8 cellular contexts compared by ENCODE assay signal in the genomic region with DNA sequence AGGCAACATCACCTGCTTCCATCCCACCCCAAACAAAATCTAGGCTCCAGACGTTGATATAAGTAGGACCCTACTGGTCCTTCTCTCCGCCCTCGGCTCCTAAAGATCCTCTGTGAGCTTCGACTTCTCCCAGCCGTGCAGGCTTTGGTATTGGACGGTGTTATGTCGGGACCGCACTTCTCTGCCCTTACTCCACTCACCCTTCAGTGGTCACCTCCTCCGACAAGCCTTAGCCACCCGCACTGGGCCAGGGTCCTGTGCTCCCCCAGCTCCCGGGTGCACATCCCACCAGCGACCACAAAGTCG. TPM values are rescaled to one million over a fixed set of nuclear protein-coding genes. Genes with fewer than 3 reads are reported as not detected.
DNase-seq lines count a peak whose midpoint lies in the region; ATAC-seq and TF ChIP-seq lines count a peak whose summit lies in the region.

No MANE protein-coding gene starts in this region.

- no peak for DNase-seq in endodermal cell
- no peak for DNase-seq in neural progenitor cell (ENCODE audit: low spot score)
- no peak for DNase-seq in A172 (ENCODE audit: low spot score)

- H3F3A ChIP-seq in OCI-LY1 (ENCODE audit: insufficient read depth, low read length) (no peaks in the 10 kb centered on the region), neural progenitor cell (ENCODE audit: low read depth) (peaks cover 8% of the 10 kb centered on the region)

- no peaks in the 10 kb centered on the region for H3K27me3 Mint-ChIP-seq in endodermal cell (ENCODE audit: insufficient read depth)
- H3K27me3 Mint-ChIP-seq in neural progenitor cell (ENCODE audit: insufficient read depth, low read depth): peaks cover 16% of the 10 kb centered on the region

- H3K9ac ChIP-seq in OCI-LY1 (ENCODE audit: low read length) (peak overlapping the region; percentile 71), endodermal cell (ENCODE audit: extremely low read depth, low read length, poor library complexity, severe bottlenecking) (peak overlapping the region; percentile 44), neural progenitor cell (no peak overlapping the region)

- WGBS in endodermal cell (ENCODE audit: insufficient coverage in 1 of 2, insufficient read length in 1 of 2), 2 experiments: 13 to 15% methylated on average over 11 to 13 of the region's 13 CpGs

- H4K20me1 ChIP-seq in OCI-LY1 (ENCODE audit: insufficient read depth, low read length): no peaks in the 10 kb centered on the region
- H4K20me1 ChIP-seq in neural progenitor cell (ENCODE audit: low read depth): peaks cover 19% of the 10 kb centered on the region

- peak overlapping the region; percentile 86 for H3K27ac ChIP-seq in C4-2B
- H3K27ac ChIP-seq in OCI-LY1 (ENCODE audit: low read depth, low read length, poor library complexity, severe bottlenecking): peak overlapping the region; percentile 5
- H3K27ac ChIP-seq in endodermal cell (ENCODE audit: low read depth, low read length): no peak overlapping the region
- no peak overlapping the region for H3K27ac ChIP-seq in neural progenitor cell

- H3K36me3 Mint-ChIP-seq in endodermal cell (ENCODE audit: low read depth) (peaks cover 12% of the 10 kb centered on the region), neural progenitor cell (peaks cover 4% of the 10 kb centered on the region)

- peak overlapping the region; percentile 79 for H3K27ac Mint-ChIP-seq in endodermal cell
- peak overlapping the region; percentile 2 for H3K27ac Mint-ChIP-seq in neural progenitor cell

- peak overlapping the region; percentile 81 for H3K4me2 ChIP-seq in OCI-LY1 (ENCODE audit: low read length)
- peak overlapping the region; percentile 94 for H3K4me2 ChIP-seq in neural progenitor cell

- H3K9me3 Mint-ChIP-seq in endodermal cell (no peaks in the 10 kb centered on the region), neural progenitor cell (no peaks in the 10 kb centered on the region)

- TF ChIP-seq CTCF in C4-2B (conservative IDR thresholded peaks at IDR 0.05) (no peak), OCI-LY1 (IDR thresholded peaks at IDR 0.05; ENCODE audit: low read length) (no peak), endodermal cell (conservative IDR thresholded peaks at IDR 0.05) (no peak), neural progenitor cell (IDR thresholded peaks at IDR 0.05) (no peak)

- H3K4me1 ChIP-seq in OCI-LY1 (ENCODE audit: insufficient read depth, low read length, severe bottlenecking): peaks cover 34% of the 10 kb centered on the region
- H3K4me1 ChIP-seq in endodermal cell (ENCODE audit: control insufficient read depth, insufficient read depth, low read length): no peaks in the 10 kb centered on the region
- peaks cover 12% of the 10 kb centered on the region for H3K4me1 ChIP-seq in neural progenitor cell

- H3K79me2 ChIP-seq in OCI-LY1 (ENCODE audit: insufficient read depth, low read length) (no peaks in the 10 kb centered on the region), neural progenitor cell (ENCODE audit: low read depth) (peaks cover 16% of the 10 kb centered on the region)

- no peaks in the 10 kb centered on the region for H3K27me3 ChIP-seq in OCI-LY1 (ENCODE audit: insufficient read depth, low read length)
- H3K27me3 ChIP-seq in endodermal cell (ENCODE audit: control insufficient read depth, insufficient read depth, low read length, poor library complexity, severe bottlenecking): no peaks in the 10 kb centered on the region
- H3K27me3 ChIP-seq in neural progenitor cell: no peaks in the 10 kb centered on the region

- peak overlapping the region; percentile 100 for H3K4me3 Mint-ChIP-seq in endodermal cell
- H3K4me3 Mint-ChIP-seq in neural progenitor cell: peak overlapping the region; percentile 100

- H3K9me3 ChIP-seq in OCI-LY1 (ENCODE audit: low read length) (no peaks in the 10 kb centered on the region), endodermal cell (ENCODE audit: control insufficient read depth, low read length) (no peaks in the 10 kb centered on the region), neural progenitor cell (ENCODE audit: low read depth) (no peaks in the 10 kb centered on the region)

- H2AFZ ChIP-seq in OCI-LY1 (ENCODE audit: low read length) (no peak overlapping the region), neural progenitor cell (replicated peaks) (no peak overlapping the region)

- H3K4me1 Mint-ChIP-seq in endodermal cell: peaks cover 24% of the 10 kb centered on the region
- peaks cover 21% of the 10 kb centered on the region for H3K4me1 Mint-ChIP-seq in neural progenitor cell

- H3K4me3 ChIP-seq in OCI-LY1 (ENCODE audit: low read depth, low read length, poor library complexity, severe bottlenecking) (peak overlapping the region; percentile 95), endodermal cell (ENCODE audit: low read length) (peak overlapping the region; percentile 93), neural progenitor cell (peak overlapping the region; percentile 78)

- H3K36me3 ChIP-seq in OCI-LY1 (ENCODE audit: insufficient read depth, low read length): peaks cover 23% of the 10 kb centered on the region; the same call in 1 of the 2 replicates
- H3K36me3 ChIP-seq in endodermal cell (ENCODE audit: control insufficient read depth, insufficient read depth, low read length): peaks cover under 1% of the 10 kb centered on the region
- H3K36me3 ChIP-seq in neural progenitor cell: no peaks in the 10 kb centered on the region

- no peaks in the 10 kb centered on the region for H3K9me2 ChIP-seq in OCI-LY1 (ENCODE audit: low read depth, low read length)

- ATAC-seq in GM19395 (IDR thresholded peaks at IDR 0.05; ENCODE audit: unreplicated experiment) (no peak), HG02938 (IDR thresholded peaks at IDR 0.05; ENCODE audit: unreplicated experiment) (no peak), GM19035 (IDR thresholded peaks at IDR 0.05; ENCODE audit: unreplicated experiment) (no peak)

RNA-seq across cellular contexts. Expression of a gene that starts 1.6 kb away (rescaled TPM):
- total RNA-seq in endodermal cell (10 to 100 TPM; 15.5 to 16.5 TPM), neural progenitor cell (ENCODE audit: low replicate concordance) (1.2 and 4.4 TPM in 2 replicates)
- 15.1 TPM for polyA plus RNA-seq in endodermal cell (2013, experiment 1 of 2)
- 16.7 TPM for polyA plus RNA-seq in endodermal cell (2013, experiment 2 of 2)
- 27.9 and 28.8 TPM in 2 replicates for total RNA-seq in A172 (2014; rRNA removed; shearing (Covaris generic))

RNA-seq across cellular contexts. Expression of a gene that starts 3.4 kb away (rescaled TPM):
- total RNA-seq in endodermal cell (1 to 10 TPM in 1 of 2 donors, under 1 TPM in 1; 0.66 to 2.3 TPM), neural progenitor cell (ENCODE audit: low replicate concordance) (0.40 and 0.45 TPM in 2 replicates)
- 1.6 TPM for polyA plus RNA-seq in endodermal cell (2013, experiment 1 of 2)
- 1.1 TPM for polyA plus RNA-seq in endodermal cell (2013, experiment 2 of 2)
- total RNA-seq in A172 (2014; rRNA removed; shearing (Covaris generic)): 0.33 and 0.96 TPM in 2 replicates

RNA-seq across cellular contexts. Expression of a gene that starts 8.9 kb away (rescaled TPM):
- total RNA-seq in endodermal cell (10 to 100 TPM in 1 of 2 donors, 1 to 10 TPM in 1; 8.4 to 14.3 TPM), neural progenitor cell (ENCODE audit: low replicate concordance) (1.5 and 4.9 TPM in 2 replicates)
- polyA plus RNA-seq in endodermal cell (2013, experiment 1 of 2): 8.7 TPM
- 9.7 TPM for polyA plus RNA-seq in endodermal cell (2013, experiment 2 of 2)
- total RNA-seq in A172 (2014; rRNA removed; shearing (Covaris generic)): 4.9 and 16.7 TPM in 2 replicates

RNA-seq across cellular contexts. Expression of a gene that starts 33.4 kb away (rescaled TPM):
- total RNA-seq in endodermal cell (10 to 100 TPM; 37.9 to 43.4 TPM), neural progenitor cell (ENCODE audit: low replicate concordance) (8.8 and 21.1 TPM in 2 replicates)
- 21.2 TPM for polyA plus RNA-seq in endodermal cell (2013, experiment 1 of 2)
- 18.5 TPM for polyA plus RNA-seq in endodermal cell (2013, experiment 2 of 2)
- 25.1 and 26.6 TPM in 2 replicates for total RNA-seq in A172 (2014; rRNA removed; shearing (Covaris generic))

RNA-seq across cellular contexts. Expression of a gene that starts 42.0 kb away (rescaled TPM):
- total RNA-seq in endodermal cell (10 to 100 TPM; 32.1 to 37.4 TPM), neural progenitor cell (ENCODE audit: low replicate concordance) (13.1 and 30.4 TPM in 2 replicates)
- 31.9 TPM for polyA plus RNA-seq in endodermal cell (2013, experiment 1 of 2)
- polyA plus RNA-seq in endodermal cell (2013, experiment 2 of 2): 25.4 TPM
- 3.3 and 3.5 TPM in 2 replicates for total RNA-seq in A172 (2014; rRNA removed; shearing (Covaris generic))

Comparison
In these comparisons a context has a peak if more than half of its experiments do, and no peak if none do; other contexts are left out.
1. H3K27ac ChIP-seq: peak in C4-2B (single experiment) and OCI-LY1 (single experiment); none in endodermal cell (single experiment) and neural progenitor cell (single experiment).
2. Peak in every context shown above with its lines, with median percentiles within 50 percentile points of each other: H3K4me3 ChIP-seq.